In genomic region chr15:43508421-43508820, GRCh38 we compare ENCODE assay signal across 17 cellular contexts. TPM values are rescaled to one million over a fixed set of nuclear protein-coding genes. Genes with fewer than 3 reads are reported as not detected.
A peak's percentile ranks its signal among the peaks of the same experiment; 100 is the strongest.
DNase-seq lines count a peak whose midpoint lies in the region; ATAC-seq and TF ChIP-seq lines count a peak whose summit lies in the region.
"Had no signal": no experiment of that assay in that cellular context is flagged by ENCODE, and none has a peak within 500 bp of the region (broad histone marks: within the 10 kb centered on the region; RNA-seq: fewer than 3 reads in every experiment).

No MANE protein-coding gene starts in this region.

- no peak for ATAC-seq in CD8-positive, alpha-beta T cell
- no peak for ATAC-seq in GM19351 (IDR thresholded peaks at IDR 0.05; ENCODE audit: unreplicated experiment)

- no peaks in the 10 kb centered on the region for H3K9me3 ChIP-seq in CD8-positive, alpha-beta T cell (ENCODE audit: low read length)
- H3K9me3 ChIP-seq in parathyroid adenoma (ENCODE audit: control insufficient read depth, low read length) (no peaks in the 10 kb centered on the region), A673 (ENCODE audit: low read depth, low read length, poor library complexity, severe bottlenecking) (no peaks in the 10 kb centered on the region)
- H3K9me3 ChIP-seq in CD4-positive, alpha-beta memory T cell (ENCODE audit: control insufficient read depth in 1 of 2, low read length in 2 of 2): no peaks in the 10 kb centered on the region

- DNase-seq in CD8-positive, alpha-beta T cell: no peak
- DNase-seq in endothelial cell (ENCODE audit: low spot score) (no peak), progenitor cell of endocrine pancreas (ENCODE audit: low spot score, unreplicated experiment) (no peak), A673 (ENCODE audit: low spot score) (no peak)
- no peak for DNase-seq in CD4-positive, alpha-beta memory T cell
- DNase-seq: activated naive CD4-positive, alpha-beta T cell treated with anti-CD3 and anti-CD28 coated beads, Interleukin-2, amount 50 U/mL, for 16 hours; activated T-cell treated with anti-CD3 and anti-CD28 coated beads for 4 hours; central memory CD4-positive, alpha-beta T cell; DMS79 treated with DMSO at 0.1 percent for 48 hours; immature natural killer cell; mesendoderm; NCI-H2107; RPMI8226 had no signal

- TF ChIP-seq CTCF in CD8-positive, alpha-beta T cell (IDR thresholded peaks at IDR 0.05): no peak
- TF ChIP-seq CTCF in endothelial cell (IDR thresholded peaks at IDR 0.05; ENCODE audit: unreplicated experiment) (no peak), parathyroid adenoma (IDR thresholded peaks at IDR 0.05) (no peak), progenitor cell of endocrine pancreas (IDR thresholded peaks at IDR 0.05; ENCODE audit: unreplicated experiment) (no peak), A673 (conservative IDR thresholded peaks at IDR 0.05; ENCODE audit: low read depth, low read length) (no peak)

- H3K27ac Mint-ChIP-seq in CD8-positive, alpha-beta T cell: no peak overlapping the region
- H3K27ac Mint-ChIP-seq in endothelial cell (ENCODE audit: unreplicated experiment) (no peak overlapping the region), progenitor cell of endocrine pancreas (no peak overlapping the region)
- peak overlapping the region in 2 of 7 donors; percentile 30 to 42 for H3K27ac Mint-ChIP-seq in CD4-positive, alpha-beta memory T cell
- H3K27ac Mint-ChIP-seq: stimulated activated naive CD8-positive, alpha-beta T cell treated with anti-CD3 and anti-CD28 coated beads, Interleukin-15, Interleukin-2, amounts not matched to agents 100 ng/mL and 50 ng/mL, for 24 hours had no signal

- H3K36me3 ChIP-seq in ACC112 (ENCODE audit: insufficient read depth, low read length) (no peaks in the 10 kb centered on the region), parathyroid adenoma (ENCODE audit: control insufficient read depth, insufficient read depth, low read length) (no peaks in the 10 kb centered on the region), A673 (ENCODE audit: insufficient read depth, low read length, poor library complexity, severe bottlenecking) (no peaks in the 10 kb centered on the region)
- H3K36me3 ChIP-seq in CD8-positive, alpha-beta T cell (ENCODE audit: insufficient read depth, low read length): no peaks in the 10 kb centered on the region
- no peaks in the 10 kb centered on the region for H3K36me3 ChIP-seq in CD4-positive, alpha-beta memory T cell (ENCODE audit: insufficient read depth, low read length)

- POLR2A ChIA-PET in CD8-positive, alpha-beta T cell (lab: Charles Lee): no interaction called here
- POLR2A ChIA-PET in CD4-positive, alpha-beta memory T cell (lab: Charles Lee; ENCODE audit: partially characterized antibody): no interaction called here
- POLR2A ChIA-PET in A673 (lab: Charles Lee; ENCODE audit: low non-redundant PET): no interaction called here

- H3K4me3 ChIP-seq in ACC112 (ENCODE audit: low read depth, low read length): peak overlapping the region; percentile 94; the same call in 1 of the 2 replicates
- no peak overlapping the region for H3K4me3 ChIP-seq in CD8-positive, alpha-beta T cell (ENCODE audit: low read depth, low read length)
- H3K4me3 ChIP-seq in parathyroid adenoma (ENCODE audit: low read depth, low read length): no peak overlapping the region
- no peak overlapping the region for H3K4me3 ChIP-seq in CD4-positive, alpha-beta memory T cell (ENCODE audit: low read length in 2 of 2)
- H3K4me3 ChIP-seq in A673 (ENCODE audit: low read depth, low read length, poor library complexity, severe bottlenecking): no peak overlapping the region

- intact Hi-C loops in CD8-positive, alpha-beta T cell (cut with DNase I, micrococcal nuclease): no loop called here
- intact Hi-C loops in CD4-positive, alpha-beta memory T cell (cut with micrococcal nuclease): no loop called here
- intact Hi-C loops in A673 (cut with micrococcal nuclease; ENCODE audit: unreplicated experiment): no loop called here

- CTCF ChIA-PET in CD8-positive, alpha-beta T cell (lab: Charles Lee): no interaction called here
- CTCF ChIA-PET in CD4-positive, alpha-beta memory T cell (lab: Charles Lee; ENCODE audit: partially characterized antibody): no interaction called here
- CTCF ChIA-PET in A673 (lab: Charles Lee): no interaction called here

- H3K9ac ChIP-seq in parathyroid adenoma: no peak overlapping the region

- no TSS peak for BruUV-seq in A673 (replicated peaks; lab: Mats Ljungman, UMichigan)

- H3K4me3 Mint-ChIP-seq in CD8-positive, alpha-beta T cell: peak overlapping the region; percentile 56
- H3K4me3 Mint-ChIP-seq in endothelial cell (ENCODE audit: unreplicated experiment) (peak overlapping the region; percentile 14), progenitor cell of endocrine pancreas (ENCODE audit: low read depth) (no peak overlapping the region)
- peak overlapping the region in 2 of 8 donors; percentile 21 to 24 for H3K4me3 Mint-ChIP-seq in CD4-positive, alpha-beta memory T cell
- H3K4me3 Mint-ChIP-seq: immature natural killer cell; stimulated activated naive CD8-positive, alpha-beta T cell treated with anti-CD3 and anti-CD28 coated beads, Interleukin-15, Interleukin-2, amounts not matched to agents 100 ng/mL and 50 ng/mL, for 24 hours had no signal

- peaks cover 22% of the 10 kb centered on the region for H3K4me1 Mint-ChIP-seq in CD8-positive, alpha-beta T cell (ENCODE audit: low read depth)
- peaks cover 12% of the 10 kb centered on the region for H3K4me1 Mint-ChIP-seq in endothelial cell (ENCODE audit: unreplicated experiment)
- peaks cover 16 to 34% (median 27%) of the 10 kb centered on the region in 4 donors for H3K4me1 Mint-ChIP-seq in CD4-positive, alpha-beta memory T cell
- H3K4me1 Mint-ChIP-seq in progenitor cell of endocrine pancreas (ENCODE audit: low read depth): peaks cover 12% of the 10 kb centered on the region

- no peaks in the 10 kb centered on the region for H3K9me3 Mint-ChIP-seq in CD8-positive, alpha-beta T cell
- no peaks in the 10 kb centered on the region for H3K9me3 Mint-ChIP-seq in endothelial cell (ENCODE audit: unreplicated experiment)
- H3K9me3 Mint-ChIP-seq in CD4-positive, alpha-beta memory T cell: no peaks in the 10 kb centered on the region
- no peaks in the 10 kb centered on the region for H3K9me3 Mint-ChIP-seq in progenitor cell of endocrine pancreas (ENCODE audit: low read depth)
- H3K9me3 Mint-ChIP-seq: immature natural killer cell; stimulated activated naive CD8-positive, alpha-beta T cell treated with anti-CD3 and anti-CD28 coated beads, Interleukin-15, Interleukin-2, amounts not matched to agents 100 ng/mL and 50 ng/mL, for 24 hours had no signal

- peaks cover 29% of the 10 kb centered on the region for H3K4me1 ChIP-seq in ACC112 (ENCODE audit: control insufficient read depth, insufficient read depth, low read length, unreplicated experiment)
- H3K4me1 ChIP-seq in CD8-positive, alpha-beta T cell (ENCODE audit: insufficient read depth, low read length): peaks cover 13% of the 10 kb centered on the region
- H3K4me1 ChIP-seq in parathyroid adenoma: peaks cover 10% of the 10 kb centered on the region
- peaks cover 28% of the 10 kb centered on the region for H3K4me1 ChIP-seq in CD4-positive, alpha-beta memory T cell (ENCODE audit: insufficient read depth, low read length)
- peaks cover 35% of the 10 kb centered on the region for H3K4me1 ChIP-seq in A673 (ENCODE audit: insufficient read depth, low read length, poor library complexity, severe bottlenecking)

- no peak overlapping the region for H3K4me2 ChIP-seq in parathyroid adenoma (ENCODE audit: low read length)

- peak overlapping the region; percentile 59 for H2AFZ ChIP-seq in ACC112 (ENCODE audit: low read length, unreplicated experiment)
- no peak overlapping the region for H2AFZ ChIP-seq in parathyroid adenoma

- H3K27me3 ChIP-seq in ACC112 (ENCODE audit: insufficient read depth, low read length) (no peaks in the 10 kb centered on the region), parathyroid adenoma (ENCODE audit: control insufficient read depth, insufficient read depth, low read length) (no peaks in the 10 kb centered on the region), A673 (replicated peaks; ENCODE audit: insufficient read depth, low read depth, low read length, poor library complexity) (no peaks in the 10 kb centered on the region)
- no peaks in the 10 kb centered on the region for H3K27me3 ChIP-seq in CD8-positive, alpha-beta T cell (ENCODE audit: insufficient read depth, low read length)
- no peaks in the 10 kb centered on the region for H3K27me3 ChIP-seq in CD4-positive, alpha-beta memory T cell (ENCODE audit: insufficient read depth, low read length)

- H3K27ac ChIP-seq in ACC112 (ENCODE audit: low read depth, low read length) (peak overlapping the region; percentile 94), parathyroid adenoma (peak overlapping the region; percentile 94), A673 (ENCODE audit: low read depth, low read length, poor library complexity, severe bottlenecking) (no peak overlapping the region)
- no peak overlapping the region for H3K27ac ChIP-seq in CD8-positive, alpha-beta T cell (ENCODE audit: low read depth, low read length)
- no peak overlapping the region for H3K27ac ChIP-seq in CD4-positive, alpha-beta memory T cell (ENCODE audit: low read depth, low read length)

- H3K79me2 ChIP-seq in ACC112 (ENCODE audit: control insufficient read depth, insufficient read depth, low read length, unreplicated experiment) (no peaks in the 10 kb centered on the region), parathyroid adenoma (peaks cover 6% of the 10 kb centered on the region)

- no peaks in the 10 kb centered on the region for H3K27me3 Mint-ChIP-seq in CD8-positive, alpha-beta T cell (ENCODE audit: low read depth)
- H3K27me3 Mint-ChIP-seq in endothelial cell (ENCODE audit: unreplicated experiment): peaks cover 18% of the 10 kb centered on the region
- H3K27me3 Mint-ChIP-seq in CD4-positive, alpha-beta memory T cell: no peaks in the 10 kb centered on the region
- H3K27me3 Mint-ChIP-seq in progenitor cell of endocrine pancreas: peaks cover 15% of the 10 kb centered on the region

- H3K36me3 Mint-ChIP-seq in CD8-positive, alpha-beta T cell: peaks cover 4% of the 10 kb centered on the region
- peaks cover 9% of the 10 kb centered on the region for H3K36me3 Mint-ChIP-seq in endothelial cell (ENCODE audit: low read depth, unreplicated experiment)
- peaks cover 3 to 6% of the 10 kb centered on the region in 2 donors for H3K36me3 Mint-ChIP-seq in CD4-positive, alpha-beta memory T cell
- no peaks in the 10 kb centered on the region for H3K36me3 Mint-ChIP-seq in progenitor cell of endocrine pancreas (ENCODE audit: insufficient read depth)
- H3K36me3 Mint-ChIP-seq: immature natural killer cell had no signal

RNA-seq across cellular contexts. Expression of gene MAP1A, which starts 9.0 kb away (rescaled TPM):
- total RNA-seq in CD8-positive, alpha-beta T cell: under 1 TPM; 0.75 to 0.92 TPM
- 1.8 TPM for total RNA-seq in endothelial cell (ENCODE audit: unreplicated experiment)
- under 1 TPM; 0.33 to 0.35 TPM for total RNA-seq in CD4-positive, alpha-beta memory T cell
- polyA plus RNA-seq in CD4-positive, alpha-beta memory T cell: 1 to 10 TPM in 1 of 2 donors, under 1 TPM in 1; 0.10 to 1.8 TPM
- total RNA-seq in progenitor cell of endocrine pancreas: 4.7 and 5.2 TPM in 2 replicates
- 65.8 and 83.8 TPM in 2 replicates for total RNA-seq in A673 (2021)

RNA-seq across cellular contexts. Expression of gene TP53BP1, which starts 15.5 kb away (rescaled TPM):
- 10 to 100 TPM; 54.6 to 59.7 TPM for total RNA-seq in CD8-positive, alpha-beta T cell
- total RNA-seq in endothelial cell (ENCODE audit: unreplicated experiment): 97.5 TPM
- total RNA-seq in CD4-positive, alpha-beta memory T cell: 10 to 100 TPM; 40.6 to 46.3 TPM
- 10 to 100 TPM in 1 of 2 donors, 1 to 10 TPM in 1; 2.7 to 10.5 TPM for polyA plus RNA-seq in CD4-positive, alpha-beta memory T cell
- total RNA-seq in progenitor cell of endocrine pancreas: 121 and 138 TPM in 2 replicates
- total RNA-seq in A673 (2021): 66.0 and 74.5 TPM in 2 replicates

Comparison
In these comparisons a context has a peak if more than half of its experiments do, and no peak if none do; other contexts are left out.
1. H3K27ac ChIP-seq: peak in ACC112 (single experiment) and parathyroid adenoma (single experiment); none in CD8-positive, alpha-beta T cell (single experiment), CD4-positive, alpha-beta memory T cell (single experiment) and A673 (single experiment).
2. RNA of gene MAP1A, which starts 9.0 kb away (total RNA-seq): 65.8 to 83.8 TPM in A673; 4.7 to 5.2 TPM in progenitor cell of endocrine pancreas, 1.8 TPM in endothelial cell (single experiment), 0.75 to 0.92 TPM in CD8-positive, alpha-beta T cell and 0.33 to 0.35 TPM in CD4-positive, alpha-beta memory T cell; every median in the first group is over 10 times any median in the second.